ENCODE assay signal across 27 cellular contexts in the genomic region with DNA sequence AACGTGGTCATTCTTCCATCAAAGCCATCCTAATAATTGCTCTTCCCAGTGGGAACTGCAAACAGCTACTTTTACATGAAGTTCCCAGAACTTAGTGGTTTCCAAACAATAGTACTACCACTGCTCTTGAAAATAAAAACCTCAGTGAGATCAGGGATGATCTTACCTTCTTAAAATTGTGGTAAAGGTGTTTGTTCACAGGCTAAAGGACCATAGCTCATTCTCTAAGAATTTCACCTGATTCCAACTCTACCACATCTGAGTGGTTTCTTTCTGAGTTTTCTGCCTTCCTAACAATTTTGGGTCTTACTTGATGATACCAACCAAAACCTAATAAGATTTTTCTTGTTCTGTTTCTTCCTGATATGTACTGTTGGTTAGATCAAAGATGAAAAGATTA. TPM values are rescaled to one million over a fixed set of nuclear protein-coding genes. Genes with fewer than 3 reads are reported as not detected.
DNase-seq lines count a peak whose midpoint lies in the region; ATAC-seq, FAIRE-seq and TF ChIP-seq lines count a peak whose summit lies in the region.
"Had no signal": no experiment of that assay in that cellular context is flagged by ENCODE, and none has a peak within 500 bp of the region (broad histone marks: within the 10 kb centered on the region; RNA-seq: fewer than 3 reads in every experiment).

No MANE protein-coding gene starts in this region.

- H3K4me1 Mint-ChIP-seq in WTC11 (peaks cover 18% of the 10 kb centered on the region), progenitor cell of endocrine pancreas (ENCODE audit: low read depth) (peaks cover 53% of the 10 kb centered on the region)
- H3K4me1 Mint-ChIP-seq: stimulated activated memory B cell treated with anti-CD40 and anti-IgM and Interleukin-4, amounts not matched to agents 10 μg/mL and 1 μg/mL and 100 μg/mL, for 72 hours; T-helper 17 cell had no signal

- H3K36me3 ChIP-seq in ACC112 (ENCODE audit: insufficient read depth, low read length): peaks cover 19% of the 10 kb centered on the region
- H3K36me3 ChIP-seq in hepatocyte (replicated peaks; ENCODE audit: insufficient read depth, low read depth): no peaks in the 10 kb centered on the region
- peaks cover 2 to 3% of the 10 kb centered on the region in 2 donors for H3K36me3 ChIP-seq in aorta (ENCODE audit: control insufficient read depth in 1 of 2, insufficient read depth in 2 of 2, low read length in 1 of 2)
- H3K36me3 ChIP-seq: MG63, WERI-Rb-1 had no signal

- POLR2A ChIA-PET in WTC11 (lab: Charles Lee): no interaction called here

- DNase-seq in WTC11 (ENCODE audit: low spot score) (no peak), hepatocyte (ENCODE audit: low spot score) (no peak), progenitor cell of endocrine pancreas (ENCODE audit: low spot score, unreplicated experiment) (no peak), NOMO-1 (lab: John Stamatoyannopoulos, UW; ENCODE audit: unreplicated experiment in 2 of 2) (no peak), GM19239 (ENCODE audit: insufficient read length, low spot score) (no peak), aorta (no peak)
- DNase-seq in activated T-cell treated with anti-CD3 and anti-CD28 coated beads, Interleukin-2, amount 50 U/mL, for 48 hours: no peak
- DNase-seq: activated CD4-positive, alpha-beta memory T cell treated with anti-CD3 and anti-CD28 coated beads for 36 hours; activated naive CD4-positive, alpha-beta T cell treated with anti-CD3 and anti-CD28 coated beads for 36 hours; activated T-cell treated with anti-CD3 and anti-CD28 coated beads for 4 hours; anterior cingulate cortex; midbrain; NCI-H1436 treated with DMSO at 0.1 percent for 48 hours; NCI-H2171 treated with DMSO at 0.1 percent for 48 hours; NCI-H69; SIG-M5; T-helper 17 cell; WERI-Rb-1 had no signal

- H3K27me3 ChIP-seq in ACC112 (ENCODE audit: insufficient read depth, low read length) (no peaks in the 10 kb centered on the region), hepatocyte (no peaks in the 10 kb centered on the region), aorta (ENCODE audit: control insufficient read depth in 1 of 2, insufficient read depth in 2 of 2, low read length in 1 of 2) (no peaks in the 10 kb centered on the region)
- H3K27me3 ChIP-seq: BLaER1 treated with 17β-estradiol and CSF1 and Interleukin-3, amounts not matched to agents 10 nM and 100 nM; MG63; tibial nerve had no signal

- H3K79me2 ChIP-seq in ACC112 (ENCODE audit: control insufficient read depth, insufficient read depth, low read length, unreplicated experiment) (no peaks in the 10 kb centered on the region), hepatocyte (no peaks in the 10 kb centered on the region)

- H3K4me1 ChIP-seq in ACC112 (ENCODE audit: control insufficient read depth, insufficient read depth, low read length, unreplicated experiment) (peaks cover 34% of the 10 kb centered on the region), hepatocyte (ENCODE audit: insufficient read depth) (peaks cover 32% of the 10 kb centered on the region), aorta (ENCODE audit: control insufficient read depth in 1 of 2, insufficient read depth in 2 of 2, low read length in 2 of 2) (peaks cover 3 to 9% of the 10 kb centered on the region in 2 donors)

- peak overlapping the region; percentile 32; the same call in 1 of the 2 replicates for H3K27ac Mint-ChIP-seq in WTC11
- peak overlapping the region; percentile 86 for H3K27ac Mint-ChIP-seq in progenitor cell of endocrine pancreas
- H3K27ac Mint-ChIP-seq: activated CD4-positive, alpha-beta memory T cell treated with anti-CD3 and anti-CD28 coated beads for 36 hours; activated naive CD4-positive, alpha-beta T cell treated with anti-CD3 and anti-CD28 coated beads for 36 hours; IgD-negative memory B cell; stimulated activated memory B cell treated with anti-CD40 and anti-IgM and Interleukin-4, amounts not matched to agents 10 μg/mL and 1 μg/mL and 100 μg/mL, for 72 hours; T-helper 17 cell had no signal

- CTCF ChIA-PET in WTC11 (lab: Charles Lee): interaction anchor here (0.5 to 1.1 kb wide), 2 partner anchors 239 to 307 kb away, joined by 3 to 4 read pairs; no protein-coding TSS in a partner anchor

- no peak overlapping the region for H3K4me2 ChIP-seq in hepatocyte
- H3K4me2 ChIP-seq: BLaER1 treated with 17β-estradiol and CSF1 and Interleukin-3, amounts not matched to agents 10 nM and 100 nM had no signal

- H3K27me3 Mint-ChIP-seq in WTC11 (ENCODE audit: low read depth) (no peaks in the 10 kb centered on the region), progenitor cell of endocrine pancreas (no peaks in the 10 kb centered on the region)
- H3K27me3 Mint-ChIP-seq: activated CD4-positive, alpha-beta memory T cell treated with anti-CD3 and anti-CD28 coated beads for 36 hours; IgD-negative memory B cell; stimulated activated memory B cell treated with anti-CD40 and anti-IgM and Interleukin-4, amounts not matched to agents 10 μg/mL and 1 μg/mL and 100 μg/mL, for 72 hours had no signal

- H3K36me3 Mint-ChIP-seq in WTC11 (peaks cover 18% of the 10 kb centered on the region), progenitor cell of endocrine pancreas (ENCODE audit: insufficient read depth) (peaks cover 15% of the 10 kb centered on the region)
- H3K36me3 Mint-ChIP-seq: activated CD4-positive, alpha-beta memory T cell treated with anti-CD3 and anti-CD28 coated beads for 36 hours; stimulated activated memory B cell treated with anti-CD40 and anti-IgM and Interleukin-4, amounts not matched to agents 10 μg/mL and 1 μg/mL and 100 μg/mL, for 72 hours had no signal

- FAIRE-seq in GM19239 (lab: Jason Lieb, UNC): no peak
- FAIRE-seq: A204.1, D721Med, endometrium had no signal

- H3K4me3 Mint-ChIP-seq in WTC11 (no peak overlapping the region), progenitor cell of endocrine pancreas (ENCODE audit: low read depth) (no peak overlapping the region)
- H3K4me3 Mint-ChIP-seq: activated CD4-positive, alpha-beta memory T cell treated with anti-CD3 and anti-CD28 coated beads for 36 hours; activated naive CD4-positive, alpha-beta T cell treated with anti-CD3 and anti-CD28 coated beads for 36 hours; IgD-negative memory B cell; stimulated activated memory B cell treated with anti-CD40 and anti-IgM and Interleukin-4, amounts not matched to agents 10 μg/mL and 1 μg/mL and 100 μg/mL, for 72 hours; T-helper 17 cell had no signal

- H3K4me3 ChIP-seq in ACC112 (ENCODE audit: low read depth, low read length) (no peak overlapping the region), hepatocyte (no peak overlapping the region), aorta (ENCODE audit: low read length in 2 of 2) (no peak overlapping the region)
- H3K4me3 ChIP-seq: BLaER1 treated with 17β-estradiol and CSF1 and Interleukin-3, amounts not matched to agents 10 nM and 100 nM; MG63; tibial nerve had no signal

- ATAC-seq in WTC11: no peak
- ATAC-seq in aorta (ENCODE audit: low FRiP score): no peak
- ATAC-seq: stimulated activated memory B cell treated with anti-CD40 and anti-IgM and Interleukin-4, amounts not matched to agents 10 μg/mL and 1 μg/mL and 100 μg/mL, for 72 hours; T-helper 17 cell had no signal

- TF ChIP-seq CTCF in WTC11 (IDR thresholded peaks at IDR 0.05) (no peak), hepatocyte (IDR thresholded peaks at IDR 0.05; ENCODE audit: poor library complexity) (no peak), progenitor cell of endocrine pancreas (IDR thresholded peaks at IDR 0.05; ENCODE audit: unreplicated experiment) (no peak)

- H2AFZ ChIP-seq in ACC112 (ENCODE audit: low read length, unreplicated experiment): no peak overlapping the region
- no peak overlapping the region for H2AFZ ChIP-seq in hepatocyte

- intact Hi-C loops in aorta (cut with DNase I): no loop called here

- no peaks in the 10 kb centered on the region for H3K9me3 Mint-ChIP-seq in WTC11
- H3K9me3 Mint-ChIP-seq in progenitor cell of endocrine pancreas (ENCODE audit: low read depth): no peaks in the 10 kb centered on the region
- H3K9me3 Mint-ChIP-seq: activated CD4-positive, alpha-beta memory T cell treated with anti-CD3 and anti-CD28 coated beads for 36 hours; activated naive CD4-positive, alpha-beta T cell treated with anti-CD3 and anti-CD28 coated beads for 36 hours; IgD-negative memory B cell; stimulated activated memory B cell treated with anti-CD40 and anti-IgM and Interleukin-4, amounts not matched to agents 10 μg/mL and 1 μg/mL and 100 μg/mL, for 72 hours had no signal

- no peaks in the 10 kb centered on the region for H4K20me1 ChIP-seq in hepatocyte (ENCODE audit: insufficient read depth, poor library complexity, severe bottlenecking)
- H4K20me1 ChIP-seq: BLaER1 treated with 17β-estradiol and CSF1 and Interleukin-3, amounts not matched to agents 10 nM and 100 nM had no signal

- peak overlapping the region; percentile 71 for H3K27ac ChIP-seq in ACC112 (ENCODE audit: low read depth, low read length)
- H3K27ac ChIP-seq in hepatocyte: peak overlapping the region; percentile 79
- H3K27ac ChIP-seq in aorta (ENCODE audit: low read depth in 1 of 2, low read length in 2 of 2): peak overlapping the region in 1 of 2 donors; percentile 76
- H3K27ac ChIP-seq: BLaER1 treated with 17β-estradiol and CSF1 and Interleukin-3, amounts not matched to agents 10 nM and 100 nM; WERI-Rb-1 had no signal

- H3K9me3 ChIP-seq in hepatocyte (ENCODE audit: low read depth) (no peaks in the 10 kb centered on the region), aorta (ENCODE audit: control insufficient read depth, low read length) (no peaks in the 10 kb centered on the region)
- H3K9me3 ChIP-seq: BLaER1 treated with 17β-estradiol and CSF1 and Interleukin-3, amounts not matched to agents 10 nM and 100 nM; MG63; tibial nerve had no signal

- no peaks in the 10 kb centered on the region for H3K9me2 ChIP-seq in hepatocyte (replicated peaks; ENCODE audit: insufficient read depth)

- WGBS in hepatocyte (ENCODE audit: low lambda C conversion rate, missing lambda C conversion rate): 80% methylated on average over 1 of the region's 1 CpG
- 76 to 77% methylated on average over 1 of the region's 1 CpG for WGBS in aorta, 2 donors

TF ChIP-seq in WTC11, 78 proteins besides CTCF, POLR2A, EP300 and RAD21 (continues in another document):
- TF ChIP-seq ZNF138 (CRISPR knock-in tag; conservative IDR thresholded peaks at IDR 0.05) (no peak), TP53 (CRISPR knock-in tag; IDR thresholded peaks at IDR 0.05) (no peak), ATF1 (CRISPR knock-in tag; IDR thresholded peaks at IDR 0.05) (no peak), FOXK1 (CRISPR knock-in tag; IDR thresholded peaks at IDR 0.05) (no peak), NFYB (CRISPR knock-in tag; conservative IDR thresholded peaks at IDR 0.05; ENCODE audit: low read depth) (no peak), RORB (CRISPR knock-in tag; IDR thresholded peaks at IDR 0.05) (no peak)

RNA-seq across cellular contexts. Expression of a gene that starts 45.6 kb away (rescaled TPM):
- total RNA-seq in WTC11 (2021): 1.6 to 2.1 TPM (median 2.0 TPM) in 3 replicates
- 4.4 and 6.4 TPM in 2 replicates for total RNA-seq in hepatocyte
- polyA plus RNA-seq in hepatocyte: 2.3 and 3.4 TPM in 2 replicates
- 7.7 and 8.8 TPM in 2 replicates for total RNA-seq in progenitor cell of endocrine pancreas
- 1 to 10 TPM; 2.5 to 8.8 TPM for total RNA-seq in aorta
- 1 to 10 TPM; 2.6 to 3.7 TPM for polyA plus RNA-seq in aorta
